In genomic region chr17:39751637-39752036, GRCh38 we compare ENCODE assay signal across 1 cellular context.
A peak's percentile ranks its signal among the peaks of the same experiment; 100 is the strongest.
TF ChIP-seq lines count a peak whose summit lies in the region.

No MANE protein-coding gene starts in this region.

TF ChIP-seq in Ishikawa, 13 proteins besides CTCF, POLR2A, EP300 and RAD21 (continued from another document):
- no peak for TF ChIP-seq CEBPB (IDR thresholded peaks at IDR 0.05)
- TF ChIP-seq CREB1 (IDR thresholded peaks at IDR 0.05; ENCODE audit: low read depth), result no peak
- TF ChIP-seq TAF1 (IDR thresholded peaks at IDR 0.05; ENCODE audit: low read depth), result no peak
- no peak for TF ChIP-seq TEAD4 (IDR thresholded peaks at IDR 0.05)
- TF ChIP-seq, protein P1, sequence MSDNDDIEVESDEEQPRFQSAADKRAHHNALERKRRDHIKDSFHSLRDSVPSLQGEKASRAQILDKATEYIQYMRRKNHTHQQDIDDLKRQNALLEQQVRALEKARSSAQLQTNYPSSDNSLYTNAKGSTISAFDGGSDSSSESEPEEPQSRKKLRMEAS (IDR thresholded peaks at IDR 0.05), result 0 out of 2 replicates have a peak, but pooled peaks have one; percentile 9
- TF ChIP-seq EGR1 (IDR thresholded peaks at IDR 0.05), result no peak
- TF ChIP-seq NFIC (IDR thresholded peaks at IDR 0.05), result 0 out of 2 replicates have a peak, but pooled peaks have one; percentile 32
- no peak for TF ChIP-seq FOXM1 (IDR thresholded peaks at IDR 0.05; ENCODE audit: borderline replicate concordance, low read depth)
TF ChIP-seq in Ishikawa: peak in this region for 4.
